Comparison of ENCODE assay signal across 10 cellular contexts in genomic region chr1:20411196-20411980, GRCh38.
DNase-seq lines count a peak whose midpoint lies in the region; FAIRE-seq and TF ChIP-seq lines count a peak whose summit lies in the region.
"Had no signal": no experiment of that assay in that cellular context is flagged by ENCODE, and none has a peak within 500 bp of the region (broad histone marks: within the 10 kb centered on the region; RNA-seq: fewer than 3 reads in every experiment).

No MANE protein-coding gene starts in this region.

- no peaks in the 10 kb centered on the region for H3K79me1 ChIP-seq in H1 (ENCODE audit: low read depth, low read length)

- POLR2A ChIA-PET in H1 (lab: Charles Lee; ENCODE audit: partially characterized antibody), result no interaction called here

- no peak overlapping the region for H3K14ac ChIP-seq in H1 (ENCODE audit: insufficient read length)

- H3K36me3 Mint-ChIP-seq in activated CD4-positive, alpha-beta T cell treated with anti-CD3 and anti-CD28 coated beads, Interleukin-2, amount 10 ng/mL, durations not matched to agents 24 days and 14 days (ENCODE audit: low read depth), result no peaks in the 10 kb centered on the region
- H3K36me3 Mint-ChIP-seq in osteocyte (ENCODE audit: unreplicated experiment), result no peaks in the 10 kb centered on the region

- no peak overlapping the region for H3K23ac ChIP-seq in H1 (ENCODE audit: insufficient read length)

- H3K9me3 ChIP-seq in H1 (ENCODE audit: insufficient read depth in 2 of 2, low read depth in 1 of 2, low read length in 1 of 2), result no peaks in the 10 kb centered on the region
- H3K9me3 ChIP-seq: BLaER1 had no signal

- H2AK5ac ChIP-seq in H1 (ENCODE audit: low read depth, low read length), result no peak overlapping the region; the same call in 1 of the 2 replicates

- TF ChIP-seq CTCF in H1 (IDR thresholded peaks at IDR 0.05; ENCODE audit: control extremely low read depth in 1 of 3, insufficient read depth in 1 of 3, low read depth in 1 of 3, low read length in 3 of 3) (no peak), osteocyte (IDR thresholded peaks at IDR 0.05) (no peak)

- H4K91ac ChIP-seq in H1 (replicated peaks; ENCODE audit: insufficient read length, low read length), result no peak overlapping the region

- H3K56ac ChIP-seq in H1 (replicated peaks; ENCODE audit: insufficient read length, low read depth, low read length), result no peak overlapping the region

- no peak overlapping the region for H3K4me2 ChIP-seq in H1 (ENCODE audit: insufficient read depth in 1 of 2, low read depth in 2 of 2, low read length in 2 of 2)
- H3K4me2 ChIP-seq: BLaER1 had no signal

- 80% methylated on average over 10 of the region's 10 CpGs; no CpG with 5 or more reads in 1 of the 2 experiments for WGBS in H1 (ENCODE audit: extremely low coverage in 1 of 2, insufficient coverage in 1 of 2, insufficient read length in 1 of 2, insufficient replicate concordance in 2 of 2, low coverage in 1 of 2, low lambda C conversion rate in 2 of 2, missing lambda C conversion rate in 1 of 2), 2 experiments

- H3K36me3 ChIP-seq in H1 (ENCODE audit: control insufficient read depth in 2 of 4, insufficient read depth in 4 of 4, low read length in 3 of 4), result no peaks in the 10 kb centered on the region
- H3K36me3 ChIP-seq: BLaER1 had no signal

- no peak for TF ChIP-seq RAD21 in H1 (IDR thresholded peaks at IDR 0.05 in 1 of 2, conservative IDR thresholded peaks at IDR 0.05 in 1 of 2; ENCODE audit: low read depth in 2 of 2, low read length in 2 of 2)

- H2BK15ac ChIP-seq in H1 (ENCODE audit: low read length), result no peak overlapping the region

- H3K4me3 Mint-ChIP-seq in activated CD4-positive, alpha-beta T cell treated with anti-CD3 and anti-CD28 coated beads, Interleukin-2, amount 10 ng/mL, durations not matched to agents 24 days and 14 days, result no peak overlapping the region
- H3K4me3 Mint-ChIP-seq in osteocyte (ENCODE audit: unreplicated experiment), result no peak overlapping the region

- no peak overlapping the region for H2AFZ ChIP-seq in H1 (ENCODE audit: low read length)

- TF ChIP-seq EP300 in H1 (IDR thresholded peaks at IDR 0.05; ENCODE audit: borderline replicate concordance in 1 of 2, low read depth in 2 of 2, low read length in 2 of 2), result no peak

- no peak for TF ChIP-seq POLR2A in H1 (IDR thresholded peaks at IDR 0.05; ENCODE audit: control extremely low read depth in 1 of 2, low read depth in 2 of 2, low read length in 2 of 2)

- H4K5ac ChIP-seq in H1 (ENCODE audit: insufficient read length, low read depth, low read length), result no peak overlapping the region

- H3K9ac ChIP-seq in H1 (replicated peaks in 1 of 4; ENCODE audit: extremely low read depth in 1 of 4, low read depth in 3 of 4, low read length in 3 of 4), result no peak overlapping the region
- H3K9ac ChIP-seq: BLaER1 had no signal

- peaks cover 2% of the 10 kb centered on the region for H3K4me1 Mint-ChIP-seq in activated CD4-positive, alpha-beta T cell treated with anti-CD3 and anti-CD28 coated beads, Interleukin-2, amount 10 ng/mL, durations not matched to agents 24 days and 14 days
- peaks cover 18% of the 10 kb centered on the region for H3K4me1 Mint-ChIP-seq in osteocyte (ENCODE audit: unreplicated experiment)

- H2BK5ac ChIP-seq in H1 (ENCODE audit: low read depth, low read length), result no peak overlapping the region

- H4K20me1 ChIP-seq in H1 (replicated peaks in 1 of 2; ENCODE audit: control insufficient read depth in 1 of 2, insufficient read depth in 2 of 2, low read length in 2 of 2), result no peaks in the 10 kb centered on the region
- H4K20me1 ChIP-seq: BLaER1 had no signal

- H3K18ac ChIP-seq in H1 (ENCODE audit: extremely low read depth, low read length), result no peak overlapping the region; the same call in 1 of the 2 replicates

- intact Hi-C loops in activated CD4-positive, alpha-beta T cell treated with anti-CD3 and anti-CD28 coated beads, Interleukin-2, amount 10 ng/mL, durations not matched to agents 24 days and 14 days (cut with micrococcal nuclease), result no loop called here

- H2BK20ac ChIP-seq in H1 (ENCODE audit: low read length), result no peak overlapping the region

- no peak overlapping the region for H3K4me3 ChIP-seq in H1 (ENCODE audit: extremely low read depth in 1 of 4, insufficient read depth in 2 of 4, low read depth in 3 of 4, low read length in 4 of 4)
- H3K4me3 ChIP-seq: BLaER1, skin epidermis had no signal

- H3K27me3 ChIP-seq in H1 (replicated peaks in 1 of 4; ENCODE audit: control insufficient read depth in 3 of 4, extremely low read depth in 1 of 4, insufficient read depth in 3 of 4, low read length in 3 of 4), result peaks cover 15 to 68% (median 39%) of the 10 kb centered on the region in 4 experiments
- H3K27me3 ChIP-seq: BLaER1 had no signal

- H3K27me3 Mint-ChIP-seq in activated CD4-positive, alpha-beta T cell treated with anti-CD3 and anti-CD28 coated beads, Interleukin-2, amount 10 ng/mL, durations not matched to agents 24 days and 14 days, result peaks cover 14% of the 10 kb centered on the region
- H3K27me3 Mint-ChIP-seq in osteocyte (ENCODE audit: unreplicated experiment), result no peaks in the 10 kb centered on the region

- 0 out of 7 replicates have a peak, but pooled peaks cover 0 to 3% (median 0%) of the 10 kb centered on the region in 4 experiments for H3K4me1 ChIP-seq in H1 (replicated peaks in 1 of 4; ENCODE audit: control insufficient read depth in 3 of 4, insufficient read depth in 4 of 4, low read length in 3 of 4)

- no peak overlapping the region for H4K8ac ChIP-seq in H1 (ENCODE audit: extremely low read depth, insufficient read depth, low read length)

- H3K4ac ChIP-seq in H1 (replicated peaks; ENCODE audit: insufficient read length, low read depth, low read length), result no peak overlapping the region

- FAIRE-seq in H1 (lab: Jason Lieb, UNC), result no peak

- no peak overlapping the region for H2BK12ac ChIP-seq in H1 (ENCODE audit: low read depth, low read length)

- H3K79me2 ChIP-seq in H1 (ENCODE audit: control insufficient read depth in 1 of 2, insufficient read depth in 2 of 2, low read length in 2 of 2), result no peaks in the 10 kb centered on the region

- peak; percentile 56 for DNase-seq in activated CD4-positive, alpha-beta T cell treated with anti-CD3 and anti-CD28 coated beads for 48 hours
- no peak for DNase-seq in activated CD4-positive, alpha-beta T cell treated with anti-CD3 and anti-CD28 coated beads, Interleukin-2, amount 10 ng/mL, durations not matched to agents 24 days and 14 days
- DNase-seq in NCI-H69 (lab: John Stamatoyannopoulos, UW) (peak; percentile 8), H1 (ENCODE audit: low read depth in 1 of 2, low spot score in 2 of 2) (peak in 1 of 2 experiments; percentile 29), osteocyte (ENCODE audit: extremely low spot score, unreplicated experiment) (no peak), NCI-H526 (lab: John Stamatoyannopoulos, UW) (no peak), NOMO-1 (lab: John Stamatoyannopoulos, UW; ENCODE audit: unreplicated experiment in 2 of 2) (no peak)
- no peak for DNase-seq in activated CD4-positive, alpha-beta T cell treated with anti-CD3 and anti-CD28 coated beads for 1 hour

- no peak overlapping the region for H2BK120ac ChIP-seq in H1 (replicated peaks; ENCODE audit: low read depth, low read length)

- no peak overlapping the region for H3K27ac ChIP-seq in H1 (ENCODE audit: low read depth, low read length)
- H3K27ac ChIP-seq: BLaER1, skin epidermis had no signal

- CTCF ChIA-PET in H1 (lab: Charles Lee; ENCODE audit: partially characterized antibody), result interaction anchor here (0.7 to 3.7 kb wide), 8 partner anchors 10 to 195 kb away, joined by 3 to 20 read pairs (median 4); partner anchors contain the start of gene VWA5B1

- H3K23me2 ChIP-seq in H1 (ENCODE audit: low read depth, low read length), result no peaks in the 10 kb centered on the region

- no peaks in the 10 kb centered on the region for H3K9me3 Mint-ChIP-seq in activated CD4-positive, alpha-beta T cell treated with anti-CD3 and anti-CD28 coated beads, Interleukin-2, amount 10 ng/mL, durations not matched to agents 24 days and 14 days
- H3K9me3 Mint-ChIP-seq in osteocyte (ENCODE audit: unreplicated experiment), result no peaks in the 10 kb centered on the region

- no peak overlapping the region for H3K27ac Mint-ChIP-seq in activated CD4-positive, alpha-beta T cell treated with anti-CD3 and anti-CD28 coated beads, Interleukin-2, amount 10 ng/mL, durations not matched to agents 24 days and 14 days
- H3K27ac Mint-ChIP-seq in osteocyte (ENCODE audit: unreplicated experiment), result peak overlapping the region; percentile 4

TF ChIP-seq in H1, 55 proteins besides CTCF, POLR2A, EP300 and RAD21:
- TF ChIP-seq JUND (IDR thresholded peaks at IDR 0.05; ENCODE audit: low read length) (0 out of 2 replicates have a peak, but pooled peaks have one; percentile 17), TAF1 (IDR thresholded peaks at IDR 0.05; ENCODE audit: low read depth, low read length) (no peak)
TF ChIP-seq in H1: peak in this region for 1.

Comparison
In these comparisons a context has a peak if more than half of its experiments do, and no peak if none do; other contexts are left out.
1. DNase-seq: peak in activated CD4-positive, alpha-beta T cell treated with anti-CD3 and anti-CD28 coated beads for 48 hours (single experiment) and NCI-H69 (single experiment); none in activated CD4-positive, alpha-beta T cell treated with anti-CD3 and anti-CD28 coated beads, Interleukin-2, amount 10 ng/mL, durations not matched to agents 24 days and 14 days (single experiment), osteocyte (single experiment), NCI-H526 (0 of 2), activated CD4-positive, alpha-beta T cell treated with anti-CD3 and anti-CD28 coated beads for 1 hour (single experiment) and NOMO-1 (0 of 2).